ENCODE assay signal across 8 cellular contexts in genomic region chr15:92907229-92907628, GRCh38.
DNase-seq lines count a peak whose midpoint lies in the region; ATAC-seq and TF ChIP-seq lines count a peak whose summit lies in the region.

No MANE protein-coding gene starts in this region.

- TF ChIP-seq CTCF in WI38 (IDR thresholded peaks at IDR 0.05; ENCODE audit: low read depth, low read length) (no peak), foreskin fibroblast (IDR thresholded peaks at IDR 0.05; ENCODE audit: low read depth, low read length) (no peak)

- DNase-seq in HCEC 1CT (peak; percentile 35), foreskin fibroblast (no peak), NK-92 (lab: John Stamatoyannopoulos, UW; ENCODE audit: unreplicated experiment) (no peak), GM03348 (ENCODE audit: low spot score) (no peak), NCI-H1092 (lab: John Stamatoyannopoulos, UW) (no peak)

- peak overlapping the region in 20 of 21 experiments; percentile 40 to 99 (median 96) for H3K27ac ChIP-seq in skin epidermis

- H3K4me3 ChIP-seq in WI38 (ENCODE audit: low read depth, low read length) (peak overlapping the region; percentile 27), foreskin fibroblast (ENCODE audit: low read depth in 1 of 2, low read length in 2 of 2) (peak overlapping the region; percentile 2 to 25), skin epidermis (no peak overlapping the region)

- no peak for ATAC-seq in GM21381 (IDR thresholded peaks at IDR 0.05; ENCODE audit: unreplicated experiment)

Comparison
In these comparisons a context has a peak if more than half of its experiments do, and no peak if none do; other contexts are left out.
1. H3K4me3 ChIP-seq: peak in WI38 (single experiment) and foreskin fibroblast (2 of 2); none in skin epidermis (0 of 7).